Comparison of ENCODE assay signal across 16 cellular contexts in the genomic region with DNA sequence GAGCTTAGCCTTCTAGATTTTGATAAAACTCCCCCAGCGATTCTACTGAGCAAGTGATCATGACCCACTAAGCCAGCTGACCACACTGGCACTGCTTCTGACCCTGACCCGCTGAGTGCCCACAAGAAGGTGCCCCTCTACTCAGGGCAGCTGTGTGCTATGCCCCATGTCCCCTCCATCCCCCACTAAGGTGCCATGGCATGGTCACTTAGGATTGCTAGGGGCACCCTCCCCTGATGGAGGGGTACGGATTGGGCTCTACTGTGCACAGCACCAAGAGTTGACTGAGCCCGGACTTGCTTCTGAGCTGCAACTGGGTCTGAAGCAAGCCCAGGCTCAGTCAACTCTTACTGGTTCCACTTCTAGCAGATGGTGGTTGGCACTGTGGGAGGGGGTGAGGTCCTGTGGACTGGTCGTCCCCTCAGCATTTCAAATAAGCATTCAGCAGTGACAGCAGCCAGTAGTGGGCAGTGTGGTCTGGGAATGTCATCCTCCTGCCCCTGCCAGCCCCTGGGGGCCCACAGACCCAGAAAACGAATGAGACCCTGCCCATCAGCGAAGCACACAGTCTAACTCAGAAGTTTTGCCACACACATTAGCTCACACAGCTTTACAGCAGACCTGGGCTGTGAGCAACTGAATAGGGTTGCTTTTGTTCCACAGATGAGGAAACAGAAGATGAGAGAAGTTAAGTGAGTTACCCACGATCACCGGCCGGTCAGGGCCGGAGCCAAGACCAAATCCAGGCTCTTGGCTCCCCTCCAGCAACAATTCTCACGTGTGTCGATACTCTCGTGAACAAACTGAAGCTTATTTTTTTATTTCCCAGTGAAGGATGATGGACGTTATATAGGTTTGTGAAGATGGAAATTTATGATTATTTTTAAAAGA. TPM values are rescaled to one million over a fixed set of nuclear protein-coding genes. Genes with fewer than 3 reads are reported as not detected.
DNase-seq lines count a peak whose midpoint lies in the region; ATAC-seq and TF ChIP-seq lines count a peak whose summit lies in the region.
"Had no signal": no experiment of that assay in that cellular context is flagged by ENCODE, and none has a peak within 500 bp of the region (broad histone marks: within the 10 kb centered on the region; RNA-seq: fewer than 3 reads in every experiment).

No MANE protein-coding gene starts in this region.

- peak; percentile 11; the same call in 1 of the 2 replicates for TF ChIP-seq CTCF in AG04450 (IDR thresholded peaks at IDR 0.05; ENCODE audit: low read depth, low read length)
- peak in 2 of 3 experiments; percentile 29 to 31; a peak in 4 of 6 replicates for TF ChIP-seq CTCF in HCT116 (IDR thresholded peaks at IDR 0.05 in 2 of 3, conservative IDR thresholded peaks at IDR 0.05 in 1 of 3; ENCODE audit: borderline replicate concordance in 1 of 3, insufficient read depth in 1 of 3, low read depth in 2 of 3, low read length in 2 of 3)
- peak; percentile 30 for TF ChIP-seq CTCF in choroid plexus epithelial cell (conservative IDR thresholded peaks at IDR 0.05; ENCODE audit: low read depth, low read length)
- peak; percentile 36 for TF ChIP-seq CTCF in neural progenitor cell (IDR thresholded peaks at IDR 0.05)

- no peak overlapping the region for H3K27ac Mint-ChIP-seq in neural progenitor cell
- H3K27ac Mint-ChIP-seq: activated naive CD8-positive, alpha-beta T cell treated with anti-CD3 and anti-CD28 coated beads, Interleukin-2, amount 10 ng/mL, durations not matched to agents 7 days and 5 days had no signal

- H3K4me3 ChIP-seq in AG04450 (ENCODE audit: low read depth, low read length): no peak overlapping the region
- no peak overlapping the region for H3K4me3 ChIP-seq in HCT116 (replicated peaks in 1 of 2; ENCODE audit: low read depth in 1 of 2, low read length in 2 of 2)
- H3K4me3 ChIP-seq in choroid plexus epithelial cell (ENCODE audit: low read depth, low read length): no peak overlapping the region
- H3K4me3 ChIP-seq in neural progenitor cell: no peak overlapping the region
- H3K4me3 ChIP-seq in GM23248: no peak overlapping the region
- H3K4me3 ChIP-seq: gastroesophageal sphincter had no signal

- H3K36me3 ChIP-seq in HCT116 (ENCODE audit: control insufficient read depth in 1 of 2, insufficient read depth in 2 of 2, low read length in 2 of 2) (no peaks in the 10 kb centered on the region), neural progenitor cell (no peaks in the 10 kb centered on the region), GM23248 (ENCODE audit: low read depth) (no peaks in the 10 kb centered on the region)

- no peaks in the 10 kb centered on the region for H4K20me1 ChIP-seq in HCT116 (ENCODE audit: insufficient read depth)
- H4K20me1 ChIP-seq in neural progenitor cell (ENCODE audit: low read depth): no peaks in the 10 kb centered on the region
- H4K20me1 ChIP-seq in GM23248 (ENCODE audit: insufficient read depth): no peaks in the 10 kb centered on the region

- CTCF ChIA-PET in AG04450 (lab: Charles Lee) (interaction anchor here (0.7 kb wide), 1 partner anchor 13 kb away, joined by 4 read pairs; no protein-coding TSS in a partner anchor), HCT116 (lab: Charles Lee) (no interaction called here)

- no peaks in the 10 kb centered on the region for H3K9me3 Mint-ChIP-seq in neural progenitor cell
- H3K9me3 Mint-ChIP-seq: activated naive CD8-positive, alpha-beta T cell treated with anti-CD3 and anti-CD28 coated beads, Interleukin-2, amount 10 ng/mL, durations not matched to agents 7 days and 5 days; neural crest cell had no signal

- H2AFZ ChIP-seq in HCT116 (ENCODE audit: low read depth, low read length, poor library complexity, severe bottlenecking) (no peak overlapping the region), neural progenitor cell (replicated peaks) (no peak overlapping the region), GM23248 (no peak overlapping the region)

- H3K36me3 Mint-ChIP-seq in neural progenitor cell: peaks cover 3% of the 10 kb centered on the region

- no peaks in the 10 kb centered on the region for H3K9me2 ChIP-seq in HCT116 (ENCODE audit: insufficient read depth)
- H3K9me2 ChIP-seq in GM23248 (ENCODE audit: insufficient read depth): no peaks in the 10 kb centered on the region

- POLR2A ChIA-PET in AG04450 (lab: Yijun Ruan, JAX): interaction anchor here (0.6 to 1.2 kb wide), 2 partner anchors 14 to 503 kb away, joined by 3 to 6 read pairs; no protein-coding TSS in a partner anchor
- POLR2A ChIA-PET in HCT116 (lab: Charles Lee): no interaction called here

- H3K4me2 ChIP-seq in HCT116 (ENCODE audit: low read length) (no peak overlapping the region), neural progenitor cell (no peak overlapping the region), GM23248 (ENCODE audit: unreplicated experiment) (no peak overlapping the region)

- peaks cover 60% of the 10 kb centered on the region for H3K4me1 Mint-ChIP-seq in neural progenitor cell

- peaks cover 7% of the 10 kb centered on the region for H3K27me3 Mint-ChIP-seq in neural progenitor cell (ENCODE audit: insufficient read depth, low read depth)
- H3K27me3 Mint-ChIP-seq: activated naive CD8-positive, alpha-beta T cell treated with anti-CD3 and anti-CD28 coated beads, Interleukin-2, amount 10 ng/mL, durations not matched to agents 7 days and 5 days had no signal

- 66 to 69% methylated on average over 15 of the region's 15 CpGs for WGBS in GM23248 (ENCODE audit: low coverage in 1 of 2, low lambda C conversion rate in 2 of 2, missing lambda C conversion rate in 2 of 2), 2 experiments

- ATAC-seq in HCT116 (no peak), GM19035 (IDR thresholded peaks at IDR 0.05; ENCODE audit: unreplicated experiment) (no peak)
- ATAC-seq: gastroesophageal sphincter had no signal

- peak; percentile 21; the same call in 1 of the 2 replicates for TF ChIP-seq RAD21 in HCT116 (IDR thresholded peaks at IDR 0.05; ENCODE audit: low read depth)

- H3K4me1 ChIP-seq in HCT116 (ENCODE audit: control insufficient read depth in 1 of 2, insufficient read depth in 2 of 2, low read length in 2 of 2) (peaks cover 16 to 29% of the 10 kb centered on the region in 2 experiments), neural progenitor cell (peaks cover 45% of the 10 kb centered on the region), GM23248 (ENCODE audit: insufficient read depth) (peaks cover 41% of the 10 kb centered on the region)

- TF ChIP-seq POLR2A in HCT116 (IDR thresholded peaks at IDR 0.05; ENCODE audit: borderline replicate concordance, extremely low read depth, insufficient read depth, insufficient read length): no peak

- H3K9me3 ChIP-seq in AG04450 (ENCODE audit: control insufficient read depth, insufficient read depth, low read length) (no peaks in the 10 kb centered on the region; the same call in 1 of the 2 replicates), HCT116 (ENCODE audit: control insufficient read depth in 1 of 2, insufficient read depth in 1 of 2, low read depth in 1 of 2, low read length in 2 of 2) (no peaks in the 10 kb centered on the region), neural progenitor cell (ENCODE audit: low read depth) (no peaks in the 10 kb centered on the region), GM23248 (ENCODE audit: low read depth) (no peaks in the 10 kb centered on the region)
- H3K9me3 ChIP-seq: gastroesophageal sphincter had no signal

- in situ Hi-C loops in GM23248 (cut with MboI): no loop called here

- no TSS peak for BruUV-seq in HCT116 (replicated peaks; lab: Mats Ljungman, UMichigan)

- H3K27ac ChIP-seq in AG04450 (ENCODE audit: low read depth, low read length): no peak overlapping the region
- H3K27ac ChIP-seq in HCT116 (ENCODE audit: low read depth, low read length): no peak overlapping the region
- no peak overlapping the region for H3K27ac ChIP-seq in neural progenitor cell
- no peak overlapping the region for H3K27ac ChIP-seq in GM23248

- intact Hi-C loops in HCT116 (cut with micrococcal nuclease): no loop called here

- no peak for DNase-seq in AG04450 (ENCODE audit: low read depth, low spot score)
- DNase-seq in HCT116 (ENCODE audit: low read depth, low spot score): no peak
- no peak for DNase-seq in choroid plexus epithelial cell (ENCODE audit: low read depth)
- no peak for DNase-seq in neural progenitor cell (ENCODE audit: low spot score)
- no peak for DNase-seq in GM23248
- DNase-seq in DMS79 (lab: John Stamatoyannopoulos, UW): no peak
- no peak for DNase-seq in cortex of kidney (lab: John Stamatoyannopoulos, UW)
- DNase-seq: activated naive CD8-positive, alpha-beta T cell treated with anti-CD3 and anti-CD28 coated beads, Interleukin-2, amount 10 ng/mL, durations not matched to agents 7 days and 5 days; AML-193; dermis blood vessel endothelial cell; NCI-H1694 treated with DMSO at 0.1 percent for 48 hours; SHP77 treated with DMSO at 0.1 percent for 48 hours; stimulated activated CD4-positive, alpha-beta T cell treated with anti-CD3 and anti-CD28 coated beads, Interleukin-15, amount 100 ng/mL, for 24 hours had no signal

- peak overlapping the region; percentile 24 for H3K4me3 Mint-ChIP-seq in neural progenitor cell
- H3K4me3 Mint-ChIP-seq: activated naive CD8-positive, alpha-beta T cell treated with anti-CD3 and anti-CD28 coated beads, Interleukin-2, amount 10 ng/mL, durations not matched to agents 7 days and 5 days; neural crest cell had no signal

- H3K9ac ChIP-seq in HCT116 (ENCODE audit: low read length) (no peak overlapping the region), neural progenitor cell (no peak overlapping the region), GM23248 (no peak overlapping the region)

- RAD21 ChIA-PET in HCT116 (lab: Charles Lee; ENCODE audit: low non-redundant PET in 1 of 2, low total read pairs in 2 of 2, uncharacterized antibody in 2 of 2, unreplicated experiment in 2 of 2): interaction anchor here in 1 of 2 experiments (0.6 kb wide), 1 partner anchor 56 kb away, joined by 3 read pairs; no protein-coding TSS in a partner anchor

- H3K27me3 ChIP-seq in AG04450 (ENCODE audit: control insufficient read depth, insufficient read depth, low read length) (no peaks in the 10 kb centered on the region), HCT116 (ENCODE audit: insufficient read depth, low read length) (no peaks in the 10 kb centered on the region), neural progenitor cell (no peaks in the 10 kb centered on the region), GM23248 (replicated peaks; ENCODE audit: insufficient read depth) (no peaks in the 10 kb centered on the region)
- H3K27me3 ChIP-seq: gastroesophageal sphincter had no signal

- H3K79me2 ChIP-seq in HCT116 (ENCODE audit: insufficient read depth, low read length) (no peaks in the 10 kb centered on the region), neural progenitor cell (ENCODE audit: low read depth) (no peaks in the 10 kb centered on the region), GM23248 (ENCODE audit: insufficient read depth) (no peaks in the 10 kb centered on the region)

- H3F3A ChIP-seq in neural progenitor cell (ENCODE audit: low read depth): peaks cover 17% of the 10 kb centered on the region
- peaks cover 25% of the 10 kb centered on the region for H3F3A ChIP-seq in GM23248 (ENCODE audit: insufficient read depth)

RNA-seq across cellular contexts. Expression of a gene that starts 52.1 kb away (rescaled TPM):
- 45.3 and 50.3 TPM in 2 replicates for polyA plus RNA-seq in AG04450 (2011; rRNA removed)
- polyA minus RNA-seq in AG04450 (2011; rRNA and poly(A)+ RNA removed): 105 and 117 TPM in 2 replicates
- total RNA-seq in HCT116 (2021; ENCODE audit: unreplicated experiment): 44.8 TPM
- polyA plus RNA-seq in HCT116 (2012): 21.9 and 28.4 TPM in 2 replicates
- 1.3 and 3.7 TPM in 2 replicates for total RNA-seq in neural progenitor cell (ENCODE audit: low replicate concordance)
- total RNA-seq in GM23248 (2014; rRNA removed; shearing (Covaris generic)): 78.0 and 83.5 TPM in 2 replicates
- 42.4 and 45.0 TPM in 2 replicates for polyA plus RNA-seq in GM23248 (2016; fragmentation: Nextera tagmentation; extraction: Ambion mirVana)
